ENCODE assay signal across 8 cellular contexts in genomic region chr15:52730163-52730562, GRCh38. TPM values are rescaled to one million over a fixed set of nuclear protein-coding genes. Genes with fewer than 3 reads are reported as not detected.
DNase-seq lines count a peak whose midpoint lies in the region; ATAC-seq lines count a peak whose summit lies in the region.

No MANE protein-coding gene starts in this region.

- H2BK12ac ChIP-seq in mesenchymal stem cell (ENCODE audit: low read length in 2 of 2) = no peak overlapping the region

- H3K4me3 ChIP-seq in mesenchymal stem cell (ENCODE audit: insufficient read depth in 1 of 2, low read depth in 1 of 2, low read length in 2 of 2) = no peak overlapping the region

- H3K18ac ChIP-seq in mesenchymal stem cell (ENCODE audit: low read depth in 1 of 2, low read length in 2 of 2) = no peak overlapping the region

- ATAC-seq in HG03354 (IDR thresholded peaks at IDR 0.05; ENCODE audit: poor library complexity, severe bottlenecking, unreplicated experiment) (peak; percentile 89), GM21390 (IDR thresholded peaks at IDR 0.05; ENCODE audit: unreplicated experiment) (no peak)

- H2BK120ac ChIP-seq in mesenchymal stem cell (ENCODE audit: low read depth, low read length) = no peak overlapping the region

- no peak overlapping the region for H4K8ac ChIP-seq in mesenchymal stem cell (ENCODE audit: low read length)

- H3K9me3 ChIP-seq in mesenchymal stem cell (ENCODE audit: control insufficient read depth, low read length) = no peaks in the 10 kb centered on the region

- no peak overlapping the region for H2BK5ac ChIP-seq in mesenchymal stem cell (ENCODE audit: low read depth, low read length, poor library complexity, severe bottlenecking)

- H2BK15ac ChIP-seq in mesenchymal stem cell (ENCODE audit: low read depth, poor library complexity, severe bottlenecking) = no peak overlapping the region

- no peak overlapping the region for H3K9ac ChIP-seq in mesenchymal stem cell (ENCODE audit: low read length)

- H2AFZ ChIP-seq in mesenchymal stem cell (ENCODE audit: low read depth, low read length) = no peak overlapping the region

- no peak overlapping the region for H3K14ac ChIP-seq in mesenchymal stem cell (ENCODE audit: low read length in 2 of 2)

- H2AK5ac ChIP-seq in mesenchymal stem cell (ENCODE audit: low read length, severe bottlenecking) = no peak overlapping the region

- no peak overlapping the region for H3K23ac ChIP-seq in mesenchymal stem cell (ENCODE audit: low read length in 2 of 2)

- H3K4ac ChIP-seq in mesenchymal stem cell (ENCODE audit: low read depth in 1 of 2, low read length in 2 of 2) = no peak overlapping the region

- H3K79me1 ChIP-seq in mesenchymal stem cell (replicated peaks; ENCODE audit: low read length, poor library complexity, severe bottlenecking) = no peaks in the 10 kb centered on the region

- DNase-seq in activated CD4-positive, alpha-beta T cell treated with anti-CD3 and anti-CD28 coated beads for 1 hour = peak; percentile 16
- no peak for DNase-seq in activated CD4-positive, alpha-beta T cell treated with anti-CD3 and anti-CD28 coated beads, Interleukin-2, amount 50 U/mL, for 48 hours
- DNase-seq in activated CD4-positive, alpha-beta T cell treated with anti-CD3 and anti-CD28 coated beads, Interleukin-2, amount 50 U/mL, for 1 hour = peak; percentile 18
- DNase-seq in mesenchymal stem cell (peak; percentile 13), HUDEP-2 (lab: John Stamatoyannopoulos, UW; ENCODE audit: unreplicated experiment in 76 of 76) (no peak), NCI-H1105 treated with DMSO at 0.1 percent for 48 hours (lab: John Stamatoyannopoulos, UW) (no peak)

- no peak overlapping the region for H3K4me2 ChIP-seq in mesenchymal stem cell (ENCODE audit: low read length, poor library complexity, severe bottlenecking)

- WGBS in mesenchymal stem cell = 32% methylated on average over 3 of the region's 4 CpGs

- no peak overlapping the region for H3K27ac ChIP-seq in mesenchymal stem cell (ENCODE audit: low read length, poor library complexity, severe bottlenecking)

- peaks cover 2% of the 10 kb centered on the region for H3K4me1 ChIP-seq in mesenchymal stem cell (ENCODE audit: control insufficient read depth, insufficient read depth, low read depth, low read length)

- no peaks in the 10 kb centered on the region for H3K27me3 ChIP-seq in mesenchymal stem cell (ENCODE audit: control insufficient read depth in 1 of 2, insufficient read depth in 1 of 2, low read length in 2 of 2)

- no peaks in the 10 kb centered on the region for H3K36me3 ChIP-seq in mesenchymal stem cell (ENCODE audit: control insufficient read depth in 1 of 2, insufficient read depth in 2 of 2, low read depth in 1 of 2, low read length in 2 of 2)

- H4K91ac ChIP-seq in mesenchymal stem cell (ENCODE audit: low read length) = no peak overlapping the region

RNA-seq across cellular contexts. Expression of gene ATOSA, which starts 51.0 kb away (rescaled TPM):
- 12.8 TPM for polyA plus RNA-seq in mesenchymal stem cell (2013, experiment 1 of 2)
- polyA plus RNA-seq in mesenchymal stem cell (2013, experiment 2 of 2) = 12.2 TPM

RNA-seq across cellular contexts. Expression of gene ONECUT1, which starts 60.0 kb away (rescaled TPM):
- 0.03 TPM for polyA plus RNA-seq in mesenchymal stem cell (2013, experiment 1 of 2)
- not detected for polyA plus RNA-seq in mesenchymal stem cell (2013, experiment 2 of 2)

Comparison
In these comparisons a context has a peak if more than half of its experiments do, and no peak if none do; other contexts are left out.
1. DNase-seq: peak in activated CD4-positive, alpha-beta T cell treated with anti-CD3 and anti-CD28 coated beads for 1 hour (single experiment), activated CD4-positive, alpha-beta T cell treated with anti-CD3 and anti-CD28 coated beads, Interleukin-2, amount 50 U/mL, for 1 hour (single experiment) and mesenchymal stem cell (single experiment); none in activated CD4-positive, alpha-beta T cell treated with anti-CD3 and anti-CD28 coated beads, Interleukin-2, amount 50 U/mL, for 48 hours (0 of 2), HUDEP-2 (0 of 76) and NCI-H1105 treated with DMSO at 0.1 percent for 48 hours (single experiment).